In the genomic region with DNA sequence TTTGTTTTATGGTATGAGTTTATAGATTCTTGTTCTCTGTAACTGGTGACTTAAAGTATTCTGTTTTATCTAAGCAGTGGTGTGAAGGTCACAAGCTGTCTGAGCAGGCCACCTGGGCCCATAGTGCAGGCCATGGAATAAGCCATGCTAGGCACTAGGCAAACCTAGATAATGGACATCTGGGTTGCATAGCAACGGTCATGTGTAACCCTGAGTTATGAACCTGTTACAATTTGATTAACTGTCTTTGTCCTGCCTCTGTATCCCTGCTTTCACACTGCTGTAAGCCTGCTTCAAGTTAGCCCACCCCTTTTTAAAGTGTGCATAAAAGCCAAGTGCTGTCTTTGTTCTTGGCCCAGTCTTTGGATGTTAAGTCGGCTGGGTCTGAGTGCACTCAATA, we compare ENCODE assay signal across 24 cellular contexts. TPM values are rescaled to one million over a fixed set of nuclear protein-coding genes. Genes with fewer than 3 reads are reported as not detected.
DNase-seq lines count a peak whose midpoint lies in the region; FAIRE-seq and TF ChIP-seq lines count a peak whose summit lies in the region.
"Had no signal": no experiment of that assay in that cellular context is flagged by ENCODE, and none has a peak within 500 bp of the region (broad histone marks: within the 10 kb centered on the region; RNA-seq: fewer than 3 reads in every experiment).

No MANE protein-coding gene starts in this region.

- peak; percentile 82 for FAIRE-seq in endometrium (lab: Jason Lieb, UNC)
- FAIRE-seq: bronchial epithelial cell, kidney had no signal

- CTCF ChIA-PET in Caco-2 (lab: Charles Lee): interaction anchor here (0.6 to 1.9 kb wide), 5 partner anchors 12 to 306 kb away, joined by 3 to 6 read pairs (median 3); no protein-coding TSS in a partner anchor

- peaks cover 5% of the 10 kb centered on the region for H3K27me3 Mint-ChIP-seq in Caco-2 (ENCODE audit: insufficient read depth, unreplicated experiment)
- peaks cover 10% of the 10 kb centered on the region for H3K27me3 Mint-ChIP-seq in progenitor cell of endocrine pancreas

- peaks cover 20% of the 10 kb centered on the region for H3K4me1 Mint-ChIP-seq in Caco-2 (ENCODE audit: low read depth, unreplicated experiment)
- H3K4me1 Mint-ChIP-seq in progenitor cell of endocrine pancreas (ENCODE audit: low read depth): peaks cover 19% of the 10 kb centered on the region

- DNase-seq in Caco-2: peak; percentile 55 to 61
- peak in 2 of 3 experiments; percentile 30 to 83 for DNase-seq in NCI-H1417 (lab: John Stamatoyannopoulos, UW)
- DNase-seq in progenitor cell of endocrine pancreas (ENCODE audit: low spot score, unreplicated experiment): no peak
- DNase-seq in OCI-M1 (lab: John Stamatoyannopoulos, UW): no peak
- no peak for DNase-seq in NCI-H1694 (lab: John Stamatoyannopoulos, UW)
- no peak for DNase-seq in NCI-H526 treated with DMSO at 0.1 percent for 48 hours (lab: John Stamatoyannopoulos, UW)
- DNase-seq: activated CD4-positive, alpha-beta T cell treated with anti-CD3 and anti-CD28 coated beads, Interleukin-2, amount 10 ng/mL, durations not matched to agents 24 days and 14 days; activated naive CD4-positive, alpha-beta T cell treated with anti-CD3 and anti-CD28 coated beads for 36 hours; activated T-cell treated with anti-CD3 and anti-CD28 coated beads, Interleukin-2, amount 50 U/mL, for 48 hours; Calu3; colonic mucosa; H9; kidney; NCI-H1930; NCI-H446; nucleus accumbens; spleen; stimulated activated CD4-positive, alpha-beta T cell treated with anti-CD3 and anti-CD28 coated beads, Interleukin-2, amount 100 ng/mL, for 48 hours; T-helper 2 cell had no signal

- H3K9me3 Mint-ChIP-seq in Caco-2 (ENCODE audit: unreplicated experiment): no peaks in the 10 kb centered on the region
- H3K9me3 Mint-ChIP-seq in progenitor cell of endocrine pancreas (ENCODE audit: low read depth): no peaks in the 10 kb centered on the region
- H3K9me3 Mint-ChIP-seq: activated CD4-positive, alpha-beta T cell treated with anti-CD3 and anti-CD28 coated beads, Interleukin-2, amount 10 ng/mL, durations not matched to agents 24 days and 14 days; activated naive CD4-positive, alpha-beta T cell treated with anti-CD3 and anti-CD28 coated beads for 36 hours; H9; memory B cell; stimulated activated effector memory CD8-positive, alpha-beta T cell treated with anti-CD3 and anti-CD28 coated beads, Interleukin-12 subunit alpha, Interleukin-12 subunit beta, amount 100 ng/mL, for 72 hours had no signal

- no peaks in the 10 kb centered on the region for H3K27me3 ChIP-seq in Caco-2 (replicated peaks; ENCODE audit: control insufficient read depth, insufficient read depth, low read length)
- H3K27me3 ChIP-seq: colonic mucosa had no signal

- H3K4me3 ChIP-seq in Caco-2 (ENCODE audit: low read depth, low read length): no peak overlapping the region
- H3K4me3 ChIP-seq: colonic mucosa, spleen had no signal

- H3K4me3 Mint-ChIP-seq in Caco-2 (ENCODE audit: unreplicated experiment) (no peak overlapping the region), progenitor cell of endocrine pancreas (ENCODE audit: low read depth) (no peak overlapping the region)
- H3K4me3 Mint-ChIP-seq: activated CD4-positive, alpha-beta T cell treated with anti-CD3 and anti-CD28 coated beads, Interleukin-2, amount 10 ng/mL, durations not matched to agents 24 days and 14 days; activated naive CD4-positive, alpha-beta T cell treated with anti-CD3 and anti-CD28 coated beads for 36 hours; H9; memory B cell; stimulated activated effector memory CD8-positive, alpha-beta T cell treated with anti-CD3 and anti-CD28 coated beads, Interleukin-12 subunit alpha, Interleukin-12 subunit beta, amount 100 ng/mL, for 72 hours had no signal

- TF ChIP-seq CTCF in Caco-2 (IDR thresholded peaks at IDR 0.05; ENCODE audit: insufficient read depth in 1 of 2, low read depth in 1 of 2, low read length in 1 of 2, severe bottlenecking in 1 of 2, unreplicated experiment in 1 of 2): no peak
- TF ChIP-seq CTCF in progenitor cell of endocrine pancreas (IDR thresholded peaks at IDR 0.05; ENCODE audit: unreplicated experiment): no peak

- peaks cover 17% of the 10 kb centered on the region for H3K4me1 ChIP-seq in Caco-2

- H3K27ac Mint-ChIP-seq in Caco-2 (ENCODE audit: unreplicated experiment) (peak overlapping the region; percentile 17), progenitor cell of endocrine pancreas (peak overlapping the region; percentile 92)
- H3K27ac Mint-ChIP-seq: activated CD4-positive, alpha-beta T cell treated with anti-CD3 and anti-CD28 coated beads, Interleukin-2, amount 10 ng/mL, durations not matched to agents 24 days and 14 days; activated naive CD4-positive, alpha-beta T cell treated with anti-CD3 and anti-CD28 coated beads for 36 hours; H9; memory B cell; stimulated activated effector memory CD8-positive, alpha-beta T cell treated with anti-CD3 and anti-CD28 coated beads, Interleukin-12 subunit alpha, Interleukin-12 subunit beta, amount 100 ng/mL, for 72 hours had no signal

- H3K36me3 Mint-ChIP-seq in Caco-2 (ENCODE audit: insufficient read depth, unreplicated experiment) (peaks cover 5% of the 10 kb centered on the region), progenitor cell of endocrine pancreas (ENCODE audit: insufficient read depth) (no peaks in the 10 kb centered on the region)
- H3K36me3 Mint-ChIP-seq: memory B cell; stimulated activated effector memory CD8-positive, alpha-beta T cell treated with anti-CD3 and anti-CD28 coated beads, Interleukin-12 subunit alpha, Interleukin-12 subunit beta, amount 100 ng/mL, for 72 hours had no signal

- H3K36me3 ChIP-seq in Caco-2 (ENCODE audit: control insufficient read depth, insufficient read depth, low read length): no peaks in the 10 kb centered on the region
- H3K36me3 ChIP-seq: colonic mucosa, spleen had no signal

- H3K9me3 ChIP-seq in Caco-2: no peaks in the 10 kb centered on the region
- H3K9me3 ChIP-seq: colonic mucosa, spleen had no signal

- BruUV-seq in Caco-2 (replicated peaks; lab: Mats Ljungman, UMichigan): no TSS peak

- intact Hi-C loops in Caco-2 (cut with micrococcal nuclease; ENCODE audit: unreplicated experiment): no loop called here

- POLR2A ChIA-PET in Caco-2 (lab: Charles Lee): no interaction called here

RNA-seq across cellular contexts. Expression of a gene that starts 21.8 kb away (rescaled TPM):
- total RNA-seq in Caco-2 (2022) (522 and 539 TPM in 2 replicates), progenitor cell of endocrine pancreas (125 and 126 TPM in 2 replicates)

RNA-seq across cellular contexts. Expression of a gene that starts 46.2 kb away (rescaled TPM):
- total RNA-seq in Caco-2 (2022) (242 and 255 TPM in 2 replicates), progenitor cell of endocrine pancreas (211 and 219 TPM in 2 replicates)

RNA-seq across cellular contexts. Expression of a gene that starts 53.3 kb away (rescaled TPM):
- total RNA-seq in Caco-2 (2022) (7.8 and 9.0 TPM in 2 replicates), progenitor cell of endocrine pancreas (6.3 and 8.2 TPM in 2 replicates)
- total RNA-seq: activated CD4-positive, alpha-beta T cell treated with anti-CD3 and anti-CD28 coated beads, Interleukin-2, amount 10 ng/mL, durations not matched to agents 24 days and 14 days; bronchial epithelial cell; RPMI7951; spleen had no signal

Comparison
In these comparisons a context has a peak if more than half of its experiments do, and no peak if none do; other contexts are left out.
1. DNase-seq: peak in Caco-2 (2 of 2) and NCI-H1417 (2 of 3); none in progenitor cell of endocrine pancreas (single experiment), OCI-M1 (single experiment), NCI-H1694 (single experiment) and NCI-H526 treated with DMSO at 0.1 percent for 48 hours (single experiment).